Comparison of ENCODE assay signal across 1 cellular context in genomic region chr1:205121660-205122488, GRCh38.
TF ChIP-seq lines count a peak whose summit lies in the region.

RBBP5 (minus strand) TSS chr1:205121978; CDS start chr1:205121873, 105 bp downstream.

TF ChIP-seq in GM12878, 131 proteins besides CTCF, POLR2A, EP300 and RAD21 (continued from another document and continues in another):
- TF ChIP-seq ZBTB11 (CRISPR knock-in tag; IDR thresholded peaks at IDR 0.05) (peak; percentile 99), MYC (IDR thresholded peaks at IDR 0.05; ENCODE audit: insufficient read depth, insufficient read length, insufficient replicate concordance, low read length, severe bottlenecking) (peak; percentile 87), NKRF (conservative IDR thresholded peaks at IDR 0.05) (peak; percentile 85), PML (IDR thresholded peaks at IDR 0.05; ENCODE audit: low read length) (peak; percentile 98), HCFC1 (IDR thresholded peaks at IDR 0.05; ENCODE audit: low read length) (peak; percentile 94), STAT3 (IDR thresholded peaks at IDR 0.05; ENCODE audit: low read depth, low read length) (0 out of 2 replicates have a peak, but pooled peaks have one; percentile 24), CUX1 (IDR thresholded peaks at IDR 0.05; ENCODE audit: insufficient replicate concordance, low read depth, low read length) (no peak), SRF (IDR thresholded peaks at IDR 0.05; ENCODE audit: low read depth in 2 of 2, low read length in 2 of 2) (peak; percentile 46 to 92; a peak in 3 of 4 replicates), RFX5 (IDR thresholded peaks at IDR 0.05; ENCODE audit: low read depth, low read length) (0 out of 2 replicates have a peak, but pooled peaks have one; percentile 8), ATF2 (IDR thresholded peaks at IDR 0.05; ENCODE audit: low read length) (peak; percentile 92), NR2F1 (conservative IDR thresholded peaks at IDR 0.05) (peak; percentile 90), SP1 (IDR thresholded peaks at IDR 0.05; ENCODE audit: low read depth, low read length) (peak; percentile 92), BCLAF1 (IDR thresholded peaks at IDR 0.05) (no peak), ZNF274 (IDR thresholded peaks at IDR 0.05; ENCODE audit: insufficient read depth, insufficient read length) (no peak), REST (IDR thresholded peaks at IDR 0.05; ENCODE audit: low read depth, low read length) (no peak), ZBED1 (IDR thresholded peaks at IDR 0.05; ENCODE audit: borderline replicate concordance) (peak; percentile 65; the same call in 1 of the 2 replicates), STAT1 (conservative IDR thresholded peaks at IDR 0.05) (peak; percentile 99), CHD2 (IDR thresholded peaks at IDR 0.05; ENCODE audit: borderline replicate concordance, low read depth, low read length) (peak; percentile 59; the same call in 1 of the 2 replicates), RUNX3 (IDR thresholded peaks at IDR 0.05; ENCODE audit: low read length) (peak; percentile 91), MLLT1 (IDR thresholded peaks at IDR 0.05) (peak; percentile 78; the same call in 1 of the 2 replicates), EED (IDR thresholded peaks at IDR 0.05; ENCODE audit: low read depth) (peak; percentile 80), BACH1 (IDR thresholded peaks at IDR 0.05; ENCODE audit: borderline replicate concordance) (no peak), POU2F2 (IDR thresholded peaks at IDR 0.05; ENCODE audit: borderline replicate concordance, low read depth, low read length) (peak; percentile 94; the same call in 2 of the 3 replicates), WRNIP1 (IDR thresholded peaks at IDR 0.05; ENCODE audit: borderline replicate concordance, low read depth, low read length) (peak; percentile 100), CEBPB (IDR thresholded peaks at IDR 0.05; ENCODE audit: borderline replicate concordance in 1 of 2, low read depth in 2 of 2, low read length in 2 of 2) (no peak), CEBPZ (IDR thresholded peaks at IDR 0.05; ENCODE audit: low read depth, low read length) (no peak; the same call in 1 of the 2 replicates), MXI1 (IDR thresholded peaks at IDR 0.05; ENCODE audit: low read depth, low read length) (peak; percentile 74), EZH2 (IDR thresholded peaks at IDR 0.05; ENCODE audit: borderline replicate concordance, control insufficient read depth, low read depth, low read length) (no peak), IRF4 (IDR thresholded peaks at IDR 0.05; ENCODE audit: low read depth, low read length) (peak; percentile 88)
